9 cellular contexts compared by ENCODE assay signal in the genomic region with DNA sequence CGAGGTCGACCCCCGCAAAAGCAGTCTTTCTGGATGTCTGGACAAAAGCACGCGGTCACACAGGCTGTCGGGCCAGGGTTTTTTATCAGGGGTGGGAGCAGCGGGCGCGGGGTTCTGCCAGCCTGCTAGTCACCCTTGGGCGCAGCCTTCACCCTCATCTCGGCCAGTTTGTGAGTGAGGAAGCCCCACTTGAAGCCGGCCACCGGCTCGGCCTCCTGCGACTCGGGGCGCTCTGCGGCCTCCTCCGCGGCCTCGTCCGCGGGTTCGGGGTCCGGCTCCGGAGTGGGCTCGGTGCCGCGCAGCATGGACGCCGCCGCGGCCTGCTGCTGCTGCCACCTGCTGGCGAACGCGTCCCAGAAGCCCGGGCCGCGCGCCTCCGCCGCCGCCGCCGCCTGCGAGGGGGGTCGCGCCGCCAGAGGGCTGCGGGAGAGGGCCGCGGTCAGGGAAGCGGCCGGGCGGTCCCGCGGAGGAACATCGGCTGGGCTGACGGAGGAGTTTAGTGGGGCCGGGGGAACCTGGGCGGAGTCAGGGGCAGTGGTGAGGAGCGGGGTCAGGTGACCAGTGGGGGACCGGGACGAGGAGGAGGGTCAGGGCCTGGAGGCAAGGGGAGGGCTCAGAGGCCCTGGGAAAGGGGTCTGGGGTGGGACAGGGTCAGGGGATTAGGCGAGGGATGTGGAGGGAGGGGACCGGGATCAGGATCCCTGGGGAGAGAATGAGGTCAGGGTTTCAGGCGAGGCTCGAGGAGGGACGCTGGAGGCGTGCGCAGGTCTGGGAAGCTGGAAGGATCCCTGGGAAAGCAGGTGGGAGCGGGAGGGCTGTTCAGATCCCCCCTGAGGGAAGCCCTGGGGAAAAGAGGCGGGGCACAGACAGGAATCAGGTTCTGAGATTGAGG. TPM values are rescaled to one million over a fixed set of nuclear protein-coding genes. Genes with fewer than 3 reads are reported as not detected.
A peak's percentile ranks its signal among the peaks of the same experiment; 100 is the strongest.
DNase-seq lines count a peak whose midpoint lies in the region; ATAC-seq and TF ChIP-seq lines count a peak whose summit lies in the region.
"Had no signal": no experiment of that assay in that cellular context is flagged by ENCODE, and none has a peak within 500 bp of the region (broad histone marks: within the 10 kb centered on the region; RNA-seq: fewer than 3 reads in every experiment).

No MANE protein-coding gene starts in this region.

- peak in 2 of 3 experiments; percentile 43 to 61; a peak in 4 of 6 replicates for TF ChIP-seq CTCF in HCT116 (IDR thresholded peaks at IDR 0.05 in 2 of 3, conservative IDR thresholded peaks at IDR 0.05 in 1 of 3; ENCODE audit: borderline replicate concordance in 1 of 3, insufficient read depth in 1 of 3, low read depth in 2 of 3, low read length in 2 of 3)

- TF ChIP-seq RAD21 in HCT116 (IDR thresholded peaks at IDR 0.05; ENCODE audit: low read depth) = no peak

- H3K9me3 ChIP-seq in HCT116 (ENCODE audit: control insufficient read depth in 1 of 2, insufficient read depth in 1 of 2, low read depth in 1 of 2, low read length in 2 of 2) = no peaks in the 10 kb centered on the region
- H3K9me3 ChIP-seq in ectodermal cell (ENCODE audit: control insufficient read depth, low read length) = no peaks in the 10 kb centered on the region

- H3K27ac ChIP-seq in HCT116 (ENCODE audit: low read depth, low read length) = peak overlapping the region; percentile 31; the same call in 1 of the 2 replicates
- H3K27ac ChIP-seq in ectodermal cell (ENCODE audit: insufficient read depth, low read depth, low read length, poor library complexity, severe bottlenecking) = peak overlapping the region; percentile 26

- H3K4me2 ChIP-seq in HCT116 (ENCODE audit: low read length) = peak overlapping the region; percentile 90

- intact Hi-C loops in HCT116 (cut with micrococcal nuclease) = no loop called here

- H3K79me2 ChIP-seq in HCT116 (ENCODE audit: insufficient read depth, low read length) = no peaks in the 10 kb centered on the region

- peak; percentile 42 for DNase-seq in ACHN
- no peak for DNase-seq in HCT116 (ENCODE audit: low read depth, low spot score)
- DNase-seq in activated CD4-positive, alpha-beta T cell treated with anti-CD3 and anti-CD28 coated beads for 4 hours = peak; percentile 45 to 47
- DNase-seq in midbrain (lab: John Stamatoyannopoulos, UW) = peak; percentile 52
- DNase-seq in stimulated activated naive CD4-positive, alpha-beta T cell (lab: John Stamatoyannopoulos, UW) = peak in 4 of 6 experiments; percentile 24 to 65 (median 50)
- no peak for DNase-seq in GOT3 (lab: John Stamatoyannopoulos, UW)

- peak overlapping the region; percentile 60 for H3K9ac ChIP-seq in HCT116 (ENCODE audit: low read length)

- CTCF ChIA-PET in HCT116 (lab: Charles Lee) = interaction anchor here (0.9 to 1.3 kb wide), 3 partner anchors 13 to 129 kb away, joined by 3 to 7 read pairs (median 3); partner anchors contain the start of gene CNKSR1

- POLR2A ChIA-PET in HCT116 (lab: Charles Lee) = interaction anchor here (1.2 kb wide), 1 partner anchor 70 kb away, joined by 4 read pairs; the partner anchor contains the start of gene CEP85

- in situ Hi-C loops in ACHN (cut with HindIII; ENCODE audit: low pct_ligation_motif_present, low pct_unique_long_range_greater_than_20kb, low sequenced_read_pairs) = no loop called here

- RAD21 ChIA-PET in HCT116 (lab: Charles Lee; ENCODE audit: low non-redundant PET in 1 of 2, low total read pairs in 2 of 2, uncharacterized antibody in 2 of 2, unreplicated experiment in 2 of 2) = no interaction called here

- peak overlapping the region; percentile 85 for H2AFZ ChIP-seq in HCT116 (ENCODE audit: low read depth, low read length, poor library complexity, severe bottlenecking)

- H3K36me3 ChIP-seq in HCT116 (ENCODE audit: control insufficient read depth in 1 of 2, insufficient read depth in 2 of 2, low read length in 2 of 2) (no peaks in the 10 kb centered on the region), ectodermal cell (ENCODE audit: control insufficient read depth, insufficient read depth, low read length) (no peaks in the 10 kb centered on the region)

- H3K4me1 ChIP-seq in HCT116 (ENCODE audit: control insufficient read depth in 1 of 2, insufficient read depth in 2 of 2, low read length in 2 of 2) = peaks cover 11 to 38% of the 10 kb centered on the region in 2 experiments
- H3K4me1 ChIP-seq in ectodermal cell (ENCODE audit: control insufficient read depth, insufficient read depth, low read length) = peaks cover 43% of the 10 kb centered on the region

- H3K27me3 ChIP-seq in HCT116 (ENCODE audit: insufficient read depth, low read length) (no peaks in the 10 kb centered on the region), ectodermal cell (ENCODE audit: control insufficient read depth, insufficient read depth, low read length, poor library complexity, severe bottlenecking) (peaks cover 67% of the 10 kb centered on the region)

- peak overlapping the region; percentile 37 to 54 for H3K4me3 ChIP-seq in HCT116 (replicated peaks in 1 of 2; ENCODE audit: low read depth in 1 of 2, low read length in 2 of 2)
- peak overlapping the region; percentile 34 for H3K4me3 ChIP-seq in ectodermal cell (ENCODE audit: insufficient read depth, low read depth, low read length)

- WGBS in ectodermal cell, 2 experiments = 10 to 11% methylated on average over 73 of the region's 73 CpGs

- ATAC-seq in HCT116 (peak; percentile 79), HG03045 (IDR thresholded peaks at IDR 0.05; ENCODE audit: unreplicated experiment) (no peak)

- H4K20me1 ChIP-seq in HCT116 (ENCODE audit: insufficient read depth) = no peaks in the 10 kb centered on the region

- no peaks in the 10 kb centered on the region for H3K9me2 ChIP-seq in HCT116 (ENCODE audit: insufficient read depth)

- no peak for TF ChIP-seq POLR2A in HCT116 (IDR thresholded peaks at IDR 0.05; ENCODE audit: borderline replicate concordance, extremely low read depth, insufficient read depth, insufficient read length)

- no TSS peak for BruUV-seq in HCT116 (replicated peaks; lab: Mats Ljungman, UMichigan)

TF ChIP-seq in HCT116, 20 proteins besides CTCF, POLR2A, EP300 and RAD21:
- no peak for TF ChIP-seq ZBTB33 (IDR thresholded peaks at IDR 0.05; ENCODE audit: extremely low read depth, insufficient replicate concordance, low read length)
- peak; percentile 40; the same call in 1 of the 2 replicates for TF ChIP-seq ZFX (IDR thresholded peaks at IDR 0.05)

RNA-seq across cellular contexts. Expression of gene C1orf232, which starts 4.5 kb away (rescaled TPM):
- total RNA-seq in HCT116 (2021; ENCODE audit: unreplicated experiment) = not detected
- polyA plus RNA-seq in HCT116 (2012) = not detected in 2 replicates
- not detected for polyA plus RNA-seq in ectodermal cell (2013, experiment 1 of 4)
- polyA plus RNA-seq in ectodermal cell (2013, experiment 2 of 4) = 0.71 TPM
- not detected for polyA plus RNA-seq in ectodermal cell (2013, experiment 3 of 4)
- 0.97 TPM for polyA plus RNA-seq in ectodermal cell (2013, experiment 4 of 4)
- total RNA-seq: renal cortical epithelial cell had no signal

RNA-seq across cellular contexts. Expression of gene FAM110D, which starts 5.4 kb away (rescaled TPM):
- total RNA-seq in HCT116 (2021; ENCODE audit: unreplicated experiment) = 0.34 TPM
- polyA plus RNA-seq in HCT116 (2012) = 0.10 and 0.18 TPM in 2 replicates
- polyA plus RNA-seq in ectodermal cell (2013, experiment 1 of 4) = 0.57 TPM
- 0.59 TPM for polyA plus RNA-seq in ectodermal cell (2013, experiment 2 of 4)
- 0.48 TPM for polyA plus RNA-seq in ectodermal cell (2013, experiment 3 of 4)
- polyA plus RNA-seq in ectodermal cell (2013, experiment 4 of 4) = 0.57 TPM
- total RNA-seq: renal cortical epithelial cell had no signal

RNA-seq across cellular contexts. Expression of gene ZNF593, which starts 5.4 kb away (rescaled TPM):
- 62.4 TPM for total RNA-seq in HCT116 (2021; ENCODE audit: unreplicated experiment)
- 87.9 and 95.9 TPM in 2 replicates for polyA plus RNA-seq in HCT116 (2012)
- 33.2 TPM for polyA plus RNA-seq in ectodermal cell (2013, experiment 1 of 4)
- polyA plus RNA-seq in ectodermal cell (2013, experiment 2 of 4) = 35.5 TPM
- polyA plus RNA-seq in ectodermal cell (2013, experiment 3 of 4) = 26.1 TPM
- 25.0 TPM for polyA plus RNA-seq in ectodermal cell (2013, experiment 4 of 4)

RNA-seq across cellular contexts. Expression of gene ZNF593OS, which starts 7.3 kb away (rescaled TPM):
- not detected for total RNA-seq in HCT116 (2021; ENCODE audit: unreplicated experiment)
- 0.71 and 0.83 TPM in 2 replicates for polyA plus RNA-seq in HCT116 (2012)
- polyA plus RNA-seq in ectodermal cell (2013, experiment 1 of 4) = 7.4 TPM
- polyA plus RNA-seq in ectodermal cell (2013, experiment 2 of 4) = 10.7 TPM
- 5.2 TPM for polyA plus RNA-seq in ectodermal cell (2013, experiment 3 of 4)
- polyA plus RNA-seq in ectodermal cell (2013, experiment 4 of 4) = 8.1 TPM
- total RNA-seq: renal cortical epithelial cell had no signal

RNA-seq across cellular contexts. Expression of gene CNKSR1, which starts 13.0 kb away (rescaled TPM):
- 26.6 TPM for total RNA-seq in HCT116 (2021; ENCODE audit: unreplicated experiment)
- polyA plus RNA-seq in HCT116 (2012) = 26.1 and 28.2 TPM in 2 replicates
- polyA plus RNA-seq in ectodermal cell (2013, experiment 1 of 4) = 18.1 TPM
- polyA plus RNA-seq in ectodermal cell (2013, experiment 2 of 4) = 17.3 TPM
- polyA plus RNA-seq in ectodermal cell (2013, experiment 3 of 4) = 12.7 TPM
- 11.6 TPM for polyA plus RNA-seq in ectodermal cell (2013, experiment 4 of 4)

Comparison
In these comparisons a context has a peak if more than half of its experiments do, and no peak if none do; other contexts are left out.
1. DNase-seq: peak in ACHN (single experiment), activated CD4-positive, alpha-beta T cell treated with anti-CD3 and anti-CD28 coated beads for 4 hours (2 of 2), midbrain (single experiment) and stimulated activated naive CD4-positive, alpha-beta T cell (4 of 6); none in HCT116 (single experiment) and GOT3 (single experiment).